Comparison of ENCODE assay signal across 1 cellular context in genomic region chr22:18148508-18148965, GRCh38.
TF ChIP-seq lines count a peak whose summit lies in the region.

No MANE protein-coding gene starts in this region.

TF ChIP-seq in HepG2, 621 proteins besides CTCF, POLR2A, EP300 and RAD21 (continued from another document and continues in another):
- 0 out of 2 replicates have a peak, but pooled peaks have one; percentile 72 for TF ChIP-seq HMGXB3 (CRISPR knock-in tag; IDR thresholded peaks at IDR 0.05; ENCODE audit: borderline replicate concordance)
- no peak for TF ChIP-seq ZEB1 (IDR thresholded peaks at IDR 0.05; ENCODE audit: insufficient replicate concordance, low read depth)
- TF ChIP-seq CHCHD3 (CRISPR knock-in tag; IDR thresholded peaks at IDR 0.05), result no peak
- TF ChIP-seq THAP11 (CRISPR knock-in tag; IDR thresholded peaks at IDR 0.05), result peak; percentile 73
- TF ChIP-seq ZHX1 (CRISPR knock-in tag; IDR thresholded peaks at IDR 0.05; ENCODE audit: low read depth), result no peak; the same call in 1 of the 2 replicates
- no peak for TF ChIP-seq HES4 (CRISPR knock-in tag; IDR thresholded peaks at IDR 0.05; ENCODE audit: borderline replicate concordance)
- TF ChIP-seq TBP (CRISPR knock-in tag; IDR thresholded peaks at IDR 0.05), result no peak
- peak; percentile 90 for TF ChIP-seq ZBTB38 (CRISPR knock-in tag; IDR thresholded peaks at IDR 0.05)
- TF ChIP-seq ZBTB7B (CRISPR knock-in tag; IDR thresholded peaks at IDR 0.05), result peak; percentile 100
- TF ChIP-seq ZNF841 (CRISPR knock-in tag; IDR thresholded peaks at IDR 0.05; ENCODE audit: borderline replicate concordance), result no peak
- peak; percentile 90 for TF ChIP-seq DRAP1 (CRISPR knock-in tag; IDR thresholded peaks at IDR 0.05)
- TF ChIP-seq ZFY (CRISPR knock-in tag; IDR thresholded peaks at IDR 0.05), result no peak
- TF ChIP-seq DMAP1 (CRISPR knock-in tag; IDR thresholded peaks at IDR 0.05), result peak; percentile 91
- TF ChIP-seq NFE2L2 (IDR thresholded peaks at IDR 0.05; ENCODE audit: low read length), result no peak
- TF ChIP-seq ZNF124 (CRISPR knock-in tag; IDR thresholded peaks at IDR 0.05), result peak; percentile 30; the same call in 1 of the 2 replicates
- peak; percentile 95 for TF ChIP-seq MTA1 (CRISPR knock-in tag; IDR thresholded peaks at IDR 0.05; ENCODE audit: borderline replicate concordance)
- TF ChIP-seq HOXA5 (CRISPR knock-in tag; IDR thresholded peaks at IDR 0.05), result 0 out of 2 replicates have a peak, but pooled peaks have one; percentile 46
- no peak for TF ChIP-seq RARG (CRISPR knock-in tag; IDR thresholded peaks at IDR 0.05; ENCODE audit: low read depth)
- peak; percentile 84 for TF ChIP-seq ZNF264 (CRISPR knock-in tag; IDR thresholded peaks at IDR 0.05)
- no peak for TF ChIP-seq CERS6 (CRISPR knock-in tag; IDR thresholded peaks at IDR 0.05)
- TF ChIP-seq FOXO1 (CRISPR knock-in tag; IDR thresholded peaks at IDR 0.05), result peak; percentile 97
- no peak for TF ChIP-seq TCF12 (IDR thresholded peaks at IDR 0.05)
- peak; percentile 64; the same call in 1 of the 2 replicates for TF ChIP-seq TCF12 (CRISPR knock-in tag; IDR thresholded peaks at IDR 0.05)
- no peak for TF ChIP-seq PRDM10 (CRISPR knock-in tag; IDR thresholded peaks at IDR 0.05; ENCODE audit: low read depth)
- peak; percentile 90; the same call in 1 of the 2 replicates for TF ChIP-seq SNAPC2 (CRISPR knock-in tag; IDR thresholded peaks at IDR 0.05)
- no peak for TF ChIP-seq NFE2L1 (CRISPR knock-in tag; IDR thresholded peaks at IDR 0.05; ENCODE audit: borderline replicate concordance)
- no peak for TF ChIP-seq BRCA1 (CRISPR knock-in tag; IDR thresholded peaks at IDR 0.05)
- peak; percentile 78 for TF ChIP-seq ZNF629 (CRISPR knock-in tag; conservative IDR thresholded peaks at IDR 0.05)
- no peak for TF ChIP-seq ZNF577 (CRISPR knock-in tag; IDR thresholded peaks at IDR 0.05; ENCODE audit: borderline replicate concordance, low read depth)
- no peak; the same call in none of the 2 replicates for TF ChIP-seq CEBPG (CRISPR knock-in tag; IDR thresholded peaks at IDR 0.05)
- no peak for TF ChIP-seq ZNF260 (CRISPR knock-in tag; IDR thresholded peaks at IDR 0.05; ENCODE audit: borderline replicate concordance, low read depth)
- peak; percentile 64; the same call in 1 of the 2 replicates for TF ChIP-seq RCOR2 (CRISPR knock-in tag; IDR thresholded peaks at IDR 0.05)
- no peak for TF ChIP-seq EED (CRISPR knock-in tag; IDR thresholded peaks at IDR 0.05)
- TF ChIP-seq AHR (CRISPR knock-in tag; IDR thresholded peaks at IDR 0.05), result no peak
- peak; percentile 73; the same call in 1 of the 2 replicates for TF ChIP-seq TFDP1 (CRISPR knock-in tag; IDR thresholded peaks at IDR 0.05; ENCODE audit: borderline replicate concordance)
- TF ChIP-seq JARID2 (CRISPR knock-in tag; IDR thresholded peaks at IDR 0.05; ENCODE audit: insufficient replicate concordance), result no peak
- TF ChIP-seq AFF4 (CRISPR knock-in tag; IDR thresholded peaks at IDR 0.05), result no peak
- TF ChIP-seq PTBP1 (IDR thresholded peaks at IDR 0.05; ENCODE audit: low read depth, low read length, poor library complexity, severe bottlenecking), result no peak
- TF ChIP-seq CREBL2 (CRISPR knock-in tag; IDR thresholded peaks at IDR 0.05; ENCODE audit: borderline replicate concordance), result no peak
- peak; percentile 64; the same call in 1 of the 2 replicates for TF ChIP-seq ZNF230 (CRISPR knock-in tag; IDR thresholded peaks at IDR 0.05)
- TF ChIP-seq HMG20B (CRISPR knock-in tag; conservative IDR thresholded peaks at IDR 0.05), result peak; percentile 83
- peak; percentile 76; the same call in 1 of the 2 replicates for TF ChIP-seq IRF1 (CRISPR knock-in tag; IDR thresholded peaks at IDR 0.05; ENCODE audit: low read depth)
- TF ChIP-seq ZNF205 (CRISPR knock-in tag; IDR thresholded peaks at IDR 0.05), result peak; percentile 93
- TF ChIP-seq HHEX (CRISPR knock-in tag; IDR thresholded peaks at IDR 0.05), result peak; percentile 61; the same call in 1 of the 2 replicates
- TF ChIP-seq ZFP41 (CRISPR knock-in tag; IDR thresholded peaks at IDR 0.05; ENCODE audit: borderline replicate concordance), result 0 out of 2 replicates have a peak, but pooled peaks have one; percentile 65
